26 cellular contexts compared by ENCODE assay signal in genomic region chr4:139629761-139630160, GRCh38.
"Had no signal": no experiment of that assay in that cellular context is flagged by ENCODE, and none has a peak within 500 bp of the region (broad histone marks: within the 10 kb centered on the region; RNA-seq: fewer than 3 reads in every experiment).

No MANE protein-coding gene starts in this region.

- H3K4me3 ChIP-seq: adrenal gland, SK-N-MC had no signal

- ATAC-seq: activated CD4-positive, alpha-beta T cell treated with anti-CD3 and anti-CD28 coated beads for 36 hours; activated CD8-positive, alpha-beta T cell treated with anti-CD3 and anti-CD28 coated beads for 36 hours; activated T-cell treated with anti-CD3 and anti-CD28 coated beads, Interleukin-2, amount 50 U/mL, for 72 hours; Right ventricle myocardium inferior had no signal

- H3K9me3 ChIP-seq: adrenal gland had no signal

- H3K36me3 ChIP-seq: adrenal gland had no signal

- H3K27me3 ChIP-seq: adrenal gland had no signal

- DNase-seq: activated CD4-positive, alpha-beta T cell treated with anti-CD3 and anti-CD28 coated beads for 36 hours; activated CD4-positive, alpha-beta T cell treated with anti-CD3 and anti-CD28 coated beads, Interleukin-2, amount 50 U/mL, for 1 hour; activated CD4-positive, CD25-positive, alpha-beta regulatory T cell; activated CD8-positive, alpha-beta memory T cell treated with anti-CD3 and anti-CD28 coated beads, Interleukin-2, amount 50 U/mL, for 4 hours; activated CD8-positive, alpha-beta T cell treated with anti-CD3 and anti-CD28 coated beads for 36 hours; activated gamma-delta T cell treated with Interleukin-2 at 50 U/mL for 16 hours; activated naive CD4-positive, alpha-beta T cell treated with anti-CD3 and anti-CD28 coated beads, Interleukin-2, amount 10 ng/mL, durations not matched to agents 7 days and 5 days; activated naive CD8-positive, alpha-beta T cell treated with anti-CD3 and anti-CD28 coated beads for 36 hours; activated T-cell treated with anti-CD3 and anti-CD28 coated beads, Interleukin-2, amount 50 U/mL, for 72 hours; anterior cingulate cortex; cerebellar nuclear complex; MM.1S; NCI-H1105; NCI-H1436 treated with DMSO at 0.1 percent for 48 hours; NCI-H187; NCI-H2081; NCI-H2171; NCI-H2227 treated with DMSO at 0.1 percent for 48 hours; NCI-H446 treated with DMSO at 0.1 percent for 48 hours; NCI-H526 treated with DMSO at 0.1 percent for 48 hours; RPMI8226; T-helper 1 cell had no signal

- H3K27ac ChIP-seq: adrenal gland, SK-N-MC, VCaP had no signal

- H3K4me1 ChIP-seq: adrenal gland had no signal
